15 cellular contexts compared by ENCODE assay signal in genomic region chr13:42153371-42153770, GRCh38.
DNase-seq lines count a peak whose midpoint lies in the region; ATAC-seq, FAIRE-seq and TF ChIP-seq lines count a peak whose summit lies in the region.
"Had no signal": no experiment of that assay in that cellular context is flagged by ENCODE, and none has a peak within 500 bp of the region (broad histone marks: within the 10 kb centered on the region; RNA-seq: fewer than 3 reads in every experiment).

No MANE protein-coding gene starts in this region.

- H3K36me3 ChIP-seq in HEK293 (ENCODE audit: control insufficient read depth in 2 of 2, insufficient read depth in 1 of 2, low read length in 2 of 2) (peaks cover 4 to 5% of the 10 kb centered on the region in 2 experiments; a peak in 2 of 3 replicates), osteoblast (ENCODE audit: insufficient read depth, low read length) (peaks cover 8% of the 10 kb centered on the region)

- H3K9me3 Mint-ChIP-seq in chondrocyte (ENCODE audit: low read depth): no peaks in the 10 kb centered on the region
- H3K9me3 Mint-ChIP-seq: CD4-positive, alpha-beta T cell had no signal

- no peak for ATAC-seq in A549
- no peak for ATAC-seq in GM21825 (IDR thresholded peaks at IDR 0.05; ENCODE audit: unreplicated experiment)

- H3K4me1 ChIP-seq in A549: peaks cover 12% of the 10 kb centered on the region; the same call in 2 of the 3 replicates
- H3K4me1 ChIP-seq in HEK293 (ENCODE audit: control insufficient read depth, insufficient read depth, low read length): peaks cover 7% of the 10 kb centered on the region; the same call in 1 of the 2 replicates
- H3K4me1 ChIP-seq in osteoblast (ENCODE audit: insufficient read depth, low read length): peaks cover 2% of the 10 kb centered on the region

- POLR2A ChIA-PET in A549 (lab: Yijun Ruan, JAX): no interaction called here
- POLR2A ChIA-PET in HEK293 (lab: Yijun Ruan, JAX): no interaction called here

- H3K36me3 Mint-ChIP-seq in chondrocyte (ENCODE audit: low read depth): peaks cover 6% of the 10 kb centered on the region

- H3K4me2 ChIP-seq in A549 (0 out of 3 replicates have a peak overlapping the region, but pooled peaks have one; percentile 14), osteoblast (ENCODE audit: insufficient read depth, low read length) (no peak overlapping the region)

- H3K4me3 Mint-ChIP-seq in chondrocyte (ENCODE audit: unreplicated experiment): no peak overlapping the region
- H3K4me3 Mint-ChIP-seq: B cell; CD4-positive, alpha-beta T cell had no signal

- H3K9me3 ChIP-seq in A549 (no peaks in the 10 kb centered on the region), HEK293 (ENCODE audit: control insufficient read depth, insufficient read depth, low read depth, low read length) (no peaks in the 10 kb centered on the region), osteoblast (ENCODE audit: low read depth, low read length) (no peaks in the 10 kb centered on the region)

- no peaks in the 10 kb centered on the region for H4K20me1 ChIP-seq in osteoblast (ENCODE audit: insufficient read depth, low read length)

- TF ChIP-seq POLR2A in A549 (IDR thresholded peaks at IDR 0.05; ENCODE audit: low read length): no peak

- no peak for TF ChIP-seq EP300 in A549 (IDR thresholded peaks at IDR 0.05)

- TF ChIP-seq CTCF in A549 (IDR thresholded peaks at IDR 0.05): no peak
- no peak for TF ChIP-seq CTCF in HEK293 (tag by site-specific recombination; IDR thresholded peaks at IDR 0.05)
- TF ChIP-seq CTCF in chondrocyte (IDR thresholded peaks at IDR 0.05): no peak
- no peak for TF ChIP-seq CTCF in osteoblast (IDR thresholded peaks at IDR 0.05; ENCODE audit: extremely low read depth, low read depth, low read length)

- H3K27ac ChIP-seq in A549 (no peak overlapping the region), HEK293 (ENCODE audit: extremely low read depth, low read depth, low read length) (no peak overlapping the region), osteoblast (ENCODE audit: low read depth, low read length) (no peak overlapping the region)

- H2AFZ ChIP-seq in osteoblast (ENCODE audit: low read length): no peak overlapping the region

- no peaks in the 10 kb centered on the region for H3K27me3 Mint-ChIP-seq in chondrocyte (ENCODE audit: low read depth)
- H3K27me3 Mint-ChIP-seq: B cell; CD4-positive, alpha-beta T cell had no signal

- no peaks in the 10 kb centered on the region for H3K27me3 ChIP-seq in osteoblast (ENCODE audit: insufficient read depth, low read length)

- H3K4me3 ChIP-seq in A549: no peak overlapping the region
- H3K4me3 ChIP-seq in HEK293 (ENCODE audit: low read depth, low read length): no peak overlapping the region
- H3K4me3 ChIP-seq in osteoblast (ENCODE audit: insufficient read depth, low read length): no peak overlapping the region

- peaks cover 16% of the 10 kb centered on the region for H3K4me1 Mint-ChIP-seq in chondrocyte (ENCODE audit: low read depth)
- H3K4me1 Mint-ChIP-seq: B cell had no signal

- no peak for FAIRE-seq in A549 (lab: Jason Lieb, UNC)

- no peak for DNase-seq in A549 (ENCODE audit: low read depth in 1 of 2, low spot score in 1 of 2)
- no peak for DNase-seq in chondrocyte (ENCODE audit: low spot score)
- peak; percentile 76 for DNase-seq in osteoblast (ENCODE audit: insufficient read length, low spot score, missing footprints)
- DNase-seq in iPS-NIHi11 (ENCODE audit: low spot score): no peak
- DNase-seq in amniotic stem cell (lab: John Stamatoyannopoulos, UW): no peak
- DNase-seq: CD4-positive, alpha-beta T cell; DND-41; GDM1; NCI-H1436; NCI-H2081; NCI-H524 treated with DMSO at 0.1 percent for 48 hours; RPMI8226 had no signal

- no peaks in the 10 kb centered on the region for H3K79me2 ChIP-seq in osteoblast (ENCODE audit: insufficient read depth, low read length)

- H3K27ac Mint-ChIP-seq in chondrocyte (ENCODE audit: unreplicated experiment): peak overlapping the region; percentile 54
- H3K27ac Mint-ChIP-seq: B cell; CD4-positive, alpha-beta T cell had no signal

- no peak for TF ChIP-seq RAD21 in A549 (conservative IDR thresholded peaks at IDR 0.05 in 1 of 2, IDR thresholded peaks at IDR 0.05 in 1 of 2)

- CTCF ChIA-PET in A549 (lab: Yijun Ruan, JAX) (interaction anchor here (1.1 kb wide), 1 partner anchor 13 kb away, joined by 4 read pairs; no protein-coding TSS in a partner anchor), HEK293 (lab: Yijun Ruan, JAX) (interaction anchor here (0.6 kb wide), 1 partner anchor 1725 kb away, joined by 3 read pairs; no protein-coding TSS in a partner anchor)

TF ChIP-seq in A549, 52 proteins besides CTCF, POLR2A, EP300 and RAD21:
- TF ChIP-seq, protein P1, sequence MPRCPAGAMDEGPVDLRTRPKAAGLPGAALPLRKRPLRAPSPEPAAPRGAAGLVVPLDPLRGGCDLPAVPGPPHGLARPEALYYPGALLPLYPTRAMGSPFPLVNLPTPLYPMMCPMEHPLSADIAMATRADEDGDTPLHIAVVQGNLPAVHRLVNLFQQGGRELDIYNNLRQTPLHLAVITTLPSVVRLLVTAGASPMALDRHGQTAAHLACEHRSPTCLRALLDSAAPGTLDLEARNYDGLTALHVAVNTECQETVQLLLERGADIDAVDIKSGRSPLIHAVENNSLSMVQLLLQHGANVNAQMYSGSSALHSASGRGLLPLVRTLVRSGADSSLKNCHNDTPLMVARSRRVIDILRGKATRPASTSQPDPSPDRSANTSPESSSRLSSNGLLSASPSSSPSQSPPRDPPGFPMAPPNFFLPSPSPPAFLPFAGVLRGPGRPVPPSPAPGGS (IDR thresholded peaks at IDR 0.05): no peak

TF ChIP-seq in HEK293, 187 proteins besides CTCF, POLR2A, EP300 and RAD21:
- TF ChIP-seq ZNF664 (tag by site-specific recombination; IDR thresholded peaks at IDR 0.05) (0 out of 2 replicates have a peak, but pooled peaks have one; percentile 25), SETDB1 (IDR thresholded peaks at IDR 0.05; ENCODE audit: insufficient read length, low read length) (no peak), ZNF677 (tag by site-specific recombination; IDR thresholded peaks at IDR 0.05) (no peak), ZNF629 (tag by site-specific recombination; IDR thresholded peaks at IDR 0.05) (0 out of 2 replicates have a peak, but pooled peaks have one; percentile 17), ZNF658 (tag by site-specific recombination; IDR thresholded peaks at IDR 0.05) (no peak), ZNF132 (tag by site-specific recombination; IDR thresholded peaks at IDR 0.05; ENCODE audit: borderline replicate concordance) (no peak), ZNF791 (tag by site-specific recombination; IDR thresholded peaks at IDR 0.05) (no peak), ZNF623 (tag by site-specific recombination; IDR thresholded peaks at IDR 0.05) (no peak), OSR2 (tag by site-specific recombination; IDR thresholded peaks at IDR 0.05) (peak; percentile 76), ZBTB44 (tag by site-specific recombination; IDR thresholded peaks at IDR 0.05) (0 out of 2 replicates have a peak, but pooled peaks have one; percentile 9), ZNF529 (tag by site-specific recombination; IDR thresholded peaks at IDR 0.05; ENCODE audit: insufficient replicate concordance) (no peak), ZNF391 (tag by site-specific recombination; IDR thresholded peaks at IDR 0.05; ENCODE audit: borderline replicate concordance, low read depth) (no peak)
- TF ChIP-seq, protein P2, sequence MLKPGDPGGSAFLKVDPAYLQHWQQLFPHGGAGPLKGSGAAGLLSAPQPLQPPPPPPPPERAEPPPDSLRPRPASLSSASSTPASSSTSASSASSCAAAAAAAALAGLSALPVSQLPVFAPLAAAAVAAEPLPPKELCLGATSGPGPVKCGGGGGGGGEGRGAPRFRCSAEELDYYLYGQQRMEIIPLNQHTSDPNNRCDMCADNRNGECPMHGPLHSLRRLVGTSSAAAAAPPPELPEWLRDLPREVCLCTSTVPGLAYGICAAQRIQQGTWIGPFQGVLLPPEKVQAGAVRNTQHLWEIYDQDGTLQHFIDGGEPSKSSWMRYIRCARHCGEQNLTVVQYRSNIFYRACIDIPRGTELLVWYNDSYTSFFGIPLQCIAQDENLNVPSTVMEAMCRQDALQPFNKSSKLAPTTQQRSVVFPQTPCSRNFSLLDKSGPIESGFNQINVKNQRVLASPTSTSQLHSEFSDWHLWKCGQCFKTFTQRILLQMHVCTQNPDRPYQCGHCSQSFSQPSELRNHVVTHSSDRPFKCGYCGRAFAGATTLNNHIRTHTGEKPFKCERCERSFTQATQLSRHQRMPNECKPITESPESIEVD (tag by site-specific recombination; IDR thresholded peaks at IDR 0.05): peak; percentile 59; the same call in 1 of the 2 replicates
- TF ChIP-seq, protein P3, sequence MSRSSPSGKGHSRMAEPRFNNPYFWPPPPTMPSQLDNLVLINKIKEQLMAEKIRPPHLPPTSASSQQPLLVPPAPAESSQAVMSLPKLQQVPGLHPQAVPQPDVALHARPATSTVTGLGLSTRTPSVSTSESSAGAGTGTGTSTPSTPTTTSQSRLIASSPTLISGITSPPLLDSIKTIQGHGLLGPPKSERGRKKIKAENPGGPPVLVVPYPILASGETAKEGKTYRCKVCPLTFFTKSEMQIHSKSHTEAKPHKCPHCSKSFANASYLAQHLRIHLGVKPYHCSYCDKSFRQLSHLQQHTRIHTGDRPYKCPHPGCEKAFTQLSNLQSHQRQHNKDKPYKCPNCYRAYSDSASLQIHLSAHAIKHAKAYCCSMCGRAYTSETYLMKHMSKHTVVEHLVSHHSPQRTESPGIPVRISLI (tag by site-specific recombination; IDR thresholded peaks at IDR 0.05): no peak
TF ChIP-seq in HEK293: peak in this region for 5.
